Comparison of ENCODE assay signal across 17 cellular contexts in genomic region chr4:37095925-37096324, GRCh38.
DNase-seq lines count a peak whose midpoint lies in the region; ATAC-seq and TF ChIP-seq lines count a peak whose summit lies in the region.
"Had no signal": no experiment of that assay in that cellular context is flagged by ENCODE, and none has a peak within 500 bp of the region (broad histone marks: within the 10 kb centered on the region; RNA-seq: fewer than 3 reads in every experiment).

No MANE protein-coding gene starts in this region.

- TF ChIP-seq CTCF in mucosa of descending colon (IDR thresholded peaks at IDR 0.05) = no peak

- intact Hi-C loops in mucosa of descending colon (cut with DNase I, micrococcal nuclease) = no loop called here
- intact Hi-C loops in Right ventricle myocardium inferior (cut with DNase I) = no loop called here

- no peaks in the 10 kb centered on the region for H3K4me1 ChIP-seq in mucosa of descending colon (ENCODE audit: low read depth)
- H3K4me1 ChIP-seq: BLaER1 had no signal

- H3K4me3 ChIP-seq in mucosa of descending colon = no peak overlapping the region
- H3K4me3 ChIP-seq: BLaER1, GM12878, GM23248 had no signal

- ATAC-seq in mucosa of descending colon = peak; percentile 82
- ATAC-seq in Right ventricle myocardium inferior = no peak
- ATAC-seq: CD8-positive, alpha-beta T cell; GM12878 had no signal

- peaks cover 5% of the 10 kb centered on the region for H3K9me3 ChIP-seq in mucosa of descending colon

- DNase-seq in DMS53 (lab: John Stamatoyannopoulos, UW) (peak; percentile 75), HT-29 (ENCODE audit: low spot score) (peak; percentile 9), kidney tubule cell (ENCODE audit: low spot score) (peak; percentile 28), mucosa of descending colon (peak in 1 of 3 donors; percentile 9), NCI-H1048 (lab: John Stamatoyannopoulos, UW) (no peak), Right ventricle myocardium inferior (ENCODE audit: missing footprints) (no peak), T-helper 1 cell (no peak), HPDE6-E6E7 (ENCODE audit: extremely low spot score) (no peak)
- DNase-seq: CD4-positive, CD25-positive, alpha-beta regulatory T cell; CD8-positive, alpha-beta T cell; DMS 273 treated with DMSO at 0.1 percent for 48 hours; DND-41; GM23248; H7; HCEC 1CT had no signal

- H3K36me3 ChIP-seq in mucosa of descending colon (ENCODE audit: low read depth) = no peaks in the 10 kb centered on the region
- H3K36me3 ChIP-seq: BLaER1 had no signal

Comparison
In these comparisons a context has a peak if more than half of its experiments do, and no peak if none do; other contexts are left out.
1. DNase-seq: peak in DMS53 (single experiment), HT-29 (single experiment) and kidney tubule cell (single experiment); none in NCI-H1048 (single experiment), Right ventricle myocardium inferior (single experiment), T-helper 1 cell (0 of 5) and HPDE6-E6E7 (single experiment).